In the genomic region with DNA sequence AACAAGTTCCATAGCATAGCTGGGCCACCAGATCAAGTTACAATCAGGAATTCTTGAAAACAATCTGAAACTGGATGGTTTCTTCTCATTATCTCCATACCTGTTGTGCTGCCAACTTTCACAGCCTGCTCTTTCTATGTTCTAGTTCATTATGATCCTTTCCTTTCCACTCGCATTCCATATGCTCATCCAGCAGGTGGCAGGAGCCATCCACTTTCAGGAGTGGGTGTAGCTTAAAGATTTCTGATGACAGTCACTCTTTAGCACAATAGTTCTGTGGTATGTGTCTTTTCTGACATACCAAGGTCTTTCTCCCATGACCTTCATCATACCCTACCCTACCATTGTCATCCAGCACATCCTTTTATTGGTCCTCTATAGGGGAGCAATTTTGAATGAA, we compare ENCODE assay signal across 9 cellular contexts. TPM values are rescaled to one million over a fixed set of nuclear protein-coding genes. Genes with fewer than 3 reads are reported as not detected.
DNase-seq lines count a peak whose midpoint lies in the region; ATAC-seq, FAIRE-seq and TF ChIP-seq lines count a peak whose summit lies in the region.
"Had no signal": no experiment of that assay in that cellular context is flagged by ENCODE, and none has a peak within 500 bp of the region (broad histone marks: within the 10 kb centered on the region; RNA-seq: fewer than 3 reads in every experiment).

No MANE protein-coding gene starts in this region.

- in situ Hi-C loops in SK-MEL-5 (cut with HindIII; ENCODE audit: low pct_unique_long_range_greater_than_20kb, low sequenced_read_pairs), result no loop called here

- TF ChIP-seq POLR2A in GM12892 (IDR thresholded peaks at IDR 0.05; ENCODE audit: low read depth, low read length) (no peak), breast epithelium (IDR thresholded peaks at IDR 0.05) (no peak), tibial nerve (IDR thresholded peaks at IDR 0.05) (no peak)

- H3K4me3 ChIP-seq in breast epithelium (no peak overlapping the region), lung (no peak overlapping the region), tibial nerve (no peak overlapping the region)

- ATAC-seq in lung (ENCODE audit: insufficient read depth, low FRiP score), result no peak
- ATAC-seq in GM19452 (IDR thresholded peaks at IDR 0.05; ENCODE audit: unreplicated experiment), result no peak

- H3K4me1 ChIP-seq in breast epithelium (no peaks in the 10 kb centered on the region), lung (ENCODE audit: control insufficient read depth in 2 of 2, insufficient read depth in 2 of 2, low read length in 2 of 2) (no peaks in the 10 kb centered on the region), tibial nerve (no peaks in the 10 kb centered on the region)

- TF ChIP-seq EP300 in tibial nerve (IDR thresholded peaks at IDR 0.05), result no peak

- H3K27ac ChIP-seq in breast epithelium (no peak overlapping the region), lung (ENCODE audit: low read depth in 1 of 2, low read length in 1 of 2) (no peak overlapping the region), tibial nerve (no peak overlapping the region)

- TF ChIP-seq CTCF in breast epithelium (IDR thresholded peaks at IDR 0.05) (peak in 2 of 3 donors; percentile 31 to 52), lung (IDR thresholded peaks at IDR 0.05; ENCODE audit: control extremely low read depth, extremely low read depth) (peak; percentile 24), tibial nerve (IDR thresholded peaks at IDR 0.05) (peak; percentile 22 to 41 (median 31))

- intact Hi-C loops in breast epithelium (cut with DNase I; ENCODE audit: low total_unique reads), result no loop called here

- peak; percentile 49 for DNase-seq in Ammon's horn (ENCODE audit: low spot score)
- DNase-seq in GM12892 (ENCODE audit: insufficient read length), result no peak
- DNase-seq in SK-MEL-5 (ENCODE audit: low read depth, low spot score), result peak; percentile 58
- peak in 1 of 2 donors; percentile 19 for DNase-seq in breast epithelium (ENCODE audit: low spot score in 2 of 2)
- no peak for DNase-seq in lung (ENCODE audit: low spot score)
- DNase-seq in tibial nerve (ENCODE audit: low spot score in 2 of 2), result peak; percentile 7 to 11
- no peak for DNase-seq in GOT3 (lab: John Stamatoyannopoulos, UW)

- 8 to 9% methylated on average over 1 of the region's 1 CpG for WGBS in lung, 2 donors
- WGBS in tibial nerve, 2 donors, result 8 to 18% methylated on average over 1 of the region's 1 CpG

- H3K36me3 ChIP-seq in breast epithelium, result no peaks in the 10 kb centered on the region
- no peaks in the 10 kb centered on the region for H3K36me3 ChIP-seq in lung (ENCODE audit: control insufficient read depth in 2 of 2, insufficient read depth in 2 of 2, low read length in 2 of 2)
- H3K36me3 ChIP-seq in tibial nerve, result no peaks in the 10 kb centered on the region

- H3K27me3 ChIP-seq in breast epithelium (peaks cover 0 to 57% of the 10 kb centered on the region in 2 donors), lung (ENCODE audit: control insufficient read depth, insufficient read depth) (no peaks in the 10 kb centered on the region), tibial nerve (no peaks in the 10 kb centered on the region)

- H3K9me3 ChIP-seq in breast epithelium, result no peaks in the 10 kb centered on the region
- no peaks in the 10 kb centered on the region for H3K9me3 ChIP-seq in lung (ENCODE audit: control insufficient read depth in 2 of 2, insufficient read depth in 1 of 2, low read length in 1 of 2)
- H3K9me3 ChIP-seq in tibial nerve, result no peaks in the 10 kb centered on the region

- peak; percentile 36 for FAIRE-seq in GM12892 (lab: Jason Lieb, UNC)

RNA-seq across cellular contexts. Expression of a gene that starts 46.4 kb away (rescaled TPM):
- not detected for polyA plus RNA-seq in GM12892 (2012; ENCODE audit: missing spikeins)
- not detected in 2 replicates for total RNA-seq in SK-MEL-5 (2014; rRNA removed; shearing (Covaris generic))
- polyA plus RNA-seq in SK-MEL-5 (2015; cell fraction: cytosol; rRNA removed), result 1.4 TPM in 1 of 2 replicates, not detected in the other
- polyA plus RNA-seq in SK-MEL-5 (2015; cell fraction: nucleus; rRNA removed), result not detected in 2 replicates
- total RNA-seq in breast epithelium (not detected), lung (not detected), tibial nerve (not detected)
- not detected for polyA plus RNA-seq in lung
- total RNA-seq: glomerular endothelial cell had no signal

Comparison
In these comparisons a context has a peak if more than half of its experiments do, and no peak if none do; other contexts are left out.
1. DNase-seq: peak in Ammon's horn (single experiment), SK-MEL-5 (single experiment) and tibial nerve (2 of 2); none in GM12892 (single experiment), lung (single experiment) and GOT3 (single experiment).
2. Peak in every context shown above with its lines, with median percentiles within 50 percentile points of each other: CTCF ChIP-seq.